9 cellular contexts compared by ENCODE assay signal in genomic region chr14:91363776-91364523, GRCh38. TPM values are rescaled to one million over a fixed set of nuclear protein-coding genes. Genes with fewer than 3 reads are reported as not detected.
DNase-seq lines count a peak whose midpoint lies in the region; ATAC-seq and TF ChIP-seq lines count a peak whose summit lies in the region.
"Had no signal": no experiment of that assay in that cellular context is flagged by ENCODE, and none has a peak within 500 bp of the region (broad histone marks: within the 10 kb centered on the region; RNA-seq: fewer than 3 reads in every experiment).

No MANE protein-coding gene starts in this region.

- peaks cover 80% of the 10 kb centered on the region for H3K4me1 Mint-ChIP-seq in CD8-positive, alpha-beta T cell (ENCODE audit: low read depth)
- peaks cover 56% of the 10 kb centered on the region for H3K4me1 Mint-ChIP-seq in activated T-helper 2 cell treated with anti-CD3 and anti-CD28 coated beads, Interferon-gamma antibody, Interleukin-2, Interleukin-4, amounts not matched to agents 10 μg/mL and 5 μg/mL and 100 μg/mL, durations not matched to agents 14 hours and 24 hours and 36 hours (ENCODE audit: low read depth)

- peak overlapping the region; percentile 29 for H3K4me3 Mint-ChIP-seq in CD8-positive, alpha-beta T cell
- H3K4me3 Mint-ChIP-seq in activated T-helper 2 cell treated with anti-CD3 and anti-CD28 coated beads, Interferon-gamma antibody, Interleukin-2, Interleukin-4, amounts not matched to agents 10 μg/mL and 5 μg/mL and 100 μg/mL, durations not matched to agents 14 hours and 24 hours and 36 hours (ENCODE audit: low read depth), result no peak overlapping the region

- no peak overlapping the region for H3K4me3 ChIP-seq in CD8-positive, alpha-beta T cell (ENCODE audit: low read depth, low read length)
- H3K4me3 ChIP-seq in colonic mucosa, result no peak overlapping the region
- H3K4me3 ChIP-seq: thoracic aorta had no signal

- DNase-seq in CD8-positive, alpha-beta T cell, result no peak
- DNase-seq in GM19240 (ENCODE audit: insufficient read length, low spot score), result peak; percentile 63
- DNase-seq in activated T-helper 2 cell treated with anti-CD3 and anti-CD28 coated beads, Interferon-gamma antibody, Interleukin-2, Interleukin-4, amounts not matched to agents 10 μg/mL and 5 μg/mL and 100 μg/mL, durations not matched to agents 14 hours and 24 hours and 36 hours (ENCODE audit: low spot score), result no peak
- no peak for DNase-seq in NCI-H82 (lab: John Stamatoyannopoulos, UW)
- no peak for DNase-seq in NCI-H2196 treated with DMSO at 0.1 percent for 48 hours (lab: John Stamatoyannopoulos, UW; ENCODE audit: unreplicated experiment)
- no peak for DNase-seq in colonic mucosa
- no peak for DNase-seq in HK-2 (ENCODE audit: unreplicated experiment)

- no peak overlapping the region for H3K9ac ChIP-seq in colonic mucosa (ENCODE audit: low read depth in 2 of 2, low read length in 2 of 2)

- H3K9me3 ChIP-seq in CD8-positive, alpha-beta T cell (ENCODE audit: low read length), result no peaks in the 10 kb centered on the region
- no peaks in the 10 kb centered on the region for H3K9me3 ChIP-seq in colonic mucosa
- H3K9me3 ChIP-seq: thoracic aorta had no signal

- H3K36me3 Mint-ChIP-seq in CD8-positive, alpha-beta T cell, result peaks cover 30% of the 10 kb centered on the region
- peaks cover 24% of the 10 kb centered on the region for H3K36me3 Mint-ChIP-seq in activated T-helper 2 cell treated with anti-CD3 and anti-CD28 coated beads, Interferon-gamma antibody, Interleukin-2, Interleukin-4, amounts not matched to agents 10 μg/mL and 5 μg/mL and 100 μg/mL, durations not matched to agents 14 hours and 24 hours and 36 hours (ENCODE audit: low read depth)

- CTCF ChIA-PET in CD8-positive, alpha-beta T cell (lab: Charles Lee), result interaction anchor here (16.1 kb wide), 1 partner anchor 8 kb away, joined by 120 read pairs; no protein-coding TSS in a partner anchor

- intact Hi-C loops in CD8-positive, alpha-beta T cell (cut with DNase I, micrococcal nuclease), result no loop called here
- intact Hi-C loops in activated T-helper 2 cell treated with anti-CD3 and anti-CD28 coated beads, Interferon-gamma antibody, Interleukin-2, Interleukin-4, amounts not matched to agents 10 μg/mL and 5 μg/mL and 100 μg/mL, durations not matched to agents 14 hours and 24 hours and 36 hours (cut with micrococcal nuclease), result no loop called here
- intact Hi-C loops in colonic mucosa (cut with DNase I), result no loop called here

- peaks cover 13% of the 10 kb centered on the region for H3K36me3 ChIP-seq in CD8-positive, alpha-beta T cell (ENCODE audit: insufficient read depth, low read length)
- no peaks in the 10 kb centered on the region for H3K36me3 ChIP-seq in colonic mucosa
- H3K36me3 ChIP-seq: thoracic aorta had no signal

- TF ChIP-seq CTCF in CD8-positive, alpha-beta T cell (IDR thresholded peaks at IDR 0.05), result no peak
- no peak for TF ChIP-seq CTCF in colonic mucosa (IDR thresholded peaks at IDR 0.05)

- H3K27me3 ChIP-seq in CD8-positive, alpha-beta T cell (ENCODE audit: insufficient read depth, low read length), result no peaks in the 10 kb centered on the region
- no peaks in the 10 kb centered on the region for H3K27me3 ChIP-seq in colonic mucosa

- H3K27ac ChIP-seq in CD8-positive, alpha-beta T cell (ENCODE audit: low read depth, low read length), result no peak overlapping the region
- H3K27ac ChIP-seq in colonic mucosa, result no peak overlapping the region
- H3K27ac ChIP-seq: thoracic aorta had no signal

- no peak for ATAC-seq in CD8-positive, alpha-beta T cell
- peak; percentile 46 for ATAC-seq in HG03135 (IDR thresholded peaks at IDR 0.05; ENCODE audit: unreplicated experiment)

- no peaks in the 10 kb centered on the region for H3K27me3 Mint-ChIP-seq in CD8-positive, alpha-beta T cell (ENCODE audit: low read depth)
- no peaks in the 10 kb centered on the region for H3K27me3 Mint-ChIP-seq in activated T-helper 2 cell treated with anti-CD3 and anti-CD28 coated beads, Interferon-gamma antibody, Interleukin-2, Interleukin-4, amounts not matched to agents 10 μg/mL and 5 μg/mL and 100 μg/mL, durations not matched to agents 14 hours and 24 hours and 36 hours (ENCODE audit: low read depth)

- no peaks in the 10 kb centered on the region for H3K9me3 Mint-ChIP-seq in CD8-positive, alpha-beta T cell
- no peaks in the 10 kb centered on the region for H3K9me3 Mint-ChIP-seq in activated T-helper 2 cell treated with anti-CD3 and anti-CD28 coated beads, Interferon-gamma antibody, Interleukin-2, Interleukin-4, amounts not matched to agents 10 μg/mL and 5 μg/mL and 100 μg/mL, durations not matched to agents 14 hours and 24 hours and 36 hours

- H3K27ac Mint-ChIP-seq in CD8-positive, alpha-beta T cell, result peak overlapping the region; percentile 87
- H3K27ac Mint-ChIP-seq in activated T-helper 2 cell treated with anti-CD3 and anti-CD28 coated beads, Interferon-gamma antibody, Interleukin-2, Interleukin-4, amounts not matched to agents 10 μg/mL and 5 μg/mL and 100 μg/mL, durations not matched to agents 14 hours and 24 hours and 36 hours, result peak overlapping the region; percentile 36

- POLR2A ChIA-PET in CD8-positive, alpha-beta T cell (lab: Charles Lee), result interaction anchor here (0.9 to 1.1 kb wide), 3 partner anchors 9 to 23 kb away, joined by 3 to 5 read pairs (median 3); no protein-coding TSS in a partner anchor

- H3K4me1 ChIP-seq in CD8-positive, alpha-beta T cell (ENCODE audit: insufficient read depth, low read length), result peaks cover 84% of the 10 kb centered on the region
- H3K4me1 ChIP-seq in colonic mucosa, result no peaks in the 10 kb centered on the region

RNA-seq across cellular contexts. Expression of gene CCDC88C, which starts 53.7 kb away (rescaled TPM):
- total RNA-seq in CD8-positive, alpha-beta T cell, result 100 to 1,000 TPM; 266 to 273 TPM
- 95.3 and 100 TPM in 2 replicates for total RNA-seq in activated T-helper 2 cell treated with anti-CD3 and anti-CD28 coated beads, Interferon-gamma antibody, Interleukin-2, Interleukin-4, amounts not matched to agents 10 μg/mL and 5 μg/mL and 100 μg/mL, durations not matched to agents 14 hours and 24 hours and 36 hours
- 10 to 100 TPM; 45.6 to 48.0 TPM for total RNA-seq in colonic mucosa
